Comparison of ENCODE assay signal across 10 cellular contexts in the genomic region with DNA sequence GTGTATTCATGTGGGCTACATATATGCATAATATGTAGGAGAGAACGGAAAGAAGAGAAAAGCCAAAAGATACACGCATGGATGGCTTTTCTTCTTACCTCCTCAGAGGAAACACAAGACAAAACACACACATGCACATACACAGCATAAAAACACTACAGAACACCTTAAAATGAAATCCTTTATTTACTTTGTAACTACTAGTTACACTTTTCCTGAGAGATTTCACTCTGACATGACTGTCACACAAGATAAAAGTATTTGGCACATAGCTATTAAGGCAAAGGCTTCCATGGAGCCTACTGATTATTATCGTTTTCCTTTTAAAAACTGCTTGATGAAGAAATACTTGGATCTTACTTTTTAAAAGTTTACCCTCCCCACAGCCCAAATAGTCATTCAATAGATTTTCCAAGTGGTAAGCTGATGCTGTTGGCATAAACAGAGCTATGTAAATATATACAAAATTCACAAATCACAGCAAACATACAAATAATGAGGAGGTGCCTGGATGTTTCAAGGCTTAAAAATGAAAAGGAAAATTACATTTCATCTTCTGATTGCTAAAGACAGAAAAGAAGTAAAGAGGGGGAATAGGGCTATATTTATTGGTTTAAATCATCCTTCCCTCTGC. TPM values are rescaled to one million over a fixed set of nuclear protein-coding genes. Genes with fewer than 3 reads are reported as not detected.
DNase-seq lines count a peak whose midpoint lies in the region; ATAC-seq and TF ChIP-seq lines count a peak whose summit lies in the region.
"Had no signal": no experiment of that assay in that cellular context is flagged by ENCODE, and none has a peak within 500 bp of the region (broad histone marks: within the 10 kb centered on the region; RNA-seq: fewer than 3 reads in every experiment).

No MANE protein-coding gene starts in this region.

- DNase-seq in Karpas-422 (no peak), astrocyte of the cerebellum (ENCODE audit: low read depth) (no peak), right lobe of liver (no peak), AG08395 (ENCODE audit: low spot score) (no peak), GM19238 (ENCODE audit: insufficient read length, low spot score) (no peak), LoVo (ENCODE audit: low spot score) (no peak)
- DNase-seq: NCI-H82 had no signal

- H3K4me2 ChIP-seq in Karpas-422 (ENCODE audit: low read depth, low read length, poor library complexity, severe bottlenecking), result peak overlapping the region; percentile 47

- H3K4me3 ChIP-seq in Karpas-422 (ENCODE audit: low read length) (peak overlapping the region; percentile 24; the same call in 1 of the 2 replicates), astrocyte of the cerebellum (ENCODE audit: low read depth, low read length) (peak overlapping the region; percentile 20), right lobe of liver (peak overlapping the region in 1 of 3 donors; percentile 4), subcutaneous abdominal adipose tissue (ENCODE audit: low read depth in 1 of 5, low read length in 5 of 5) (peak overlapping the region; percentile 30 to 94 (median 92))
- H3K4me3 ChIP-seq: lung had no signal

- no peak for TF ChIP-seq POLR2A in right lobe of liver (IDR thresholded peaks at IDR 0.05)

- H3K4me1 ChIP-seq in Karpas-422 (ENCODE audit: low read length) (peaks cover 52% of the 10 kb centered on the region), right lobe of liver (peaks cover 0 to 3% (median 0%) of the 10 kb centered on the region in 4 donors), subcutaneous abdominal adipose tissue (ENCODE audit: control insufficient read depth in 5 of 5, insufficient read depth in 5 of 5, low read length in 5 of 5) (peaks cover 11 to 79% (median 73%) of the 10 kb centered on the region in 5 donors)

- in situ Hi-C loops in astrocyte of the cerebellum (cut with HindIII; ENCODE audit: low sequenced_read_pairs), result loop anchor here (25.0 kb wide), 1 partner anchor 1251 kb away; no protein-coding TSS in a partner anchor

- WGBS in right lobe of liver (ENCODE audit: insufficient coverage, low coverage, low lambda C conversion rate, missing lambda C conversion rate), result 17% methylated on average over 3 of the region's 3 CpGs

- peaks cover 23% of the 10 kb centered on the region; the same call in 1 of the 2 replicates for H4K20me1 ChIP-seq in Karpas-422 (ENCODE audit: insufficient read depth, low read depth, low read length)

- H3K9ac ChIP-seq in Karpas-422 (ENCODE audit: low read length) (no peak overlapping the region), subcutaneous abdominal adipose tissue (ENCODE audit: low read length in 5 of 5) (peak overlapping the region; percentile 39 to 97 (median 71))

- no peaks in the 10 kb centered on the region; the same call in 1 of the 2 replicates for H3K36me3 ChIP-seq in Karpas-422 (ENCODE audit: insufficient read depth, low read length)
- no peaks in the 10 kb centered on the region for H3K36me3 ChIP-seq in right lobe of liver
- H3K36me3 ChIP-seq in subcutaneous abdominal adipose tissue (ENCODE audit: control insufficient read depth in 5 of 5, insufficient read depth in 5 of 5, low read length in 5 of 5), result peaks cover 0 to 4% (median 0%) of the 10 kb centered on the region in 5 donors

- H3K9me3 ChIP-seq in Karpas-422 (ENCODE audit: low read length) (no peaks in the 10 kb centered on the region), right lobe of liver (no peaks in the 10 kb centered on the region), subcutaneous abdominal adipose tissue (ENCODE audit: control insufficient read depth in 5 of 5, low read length in 5 of 5) (no peaks in the 10 kb centered on the region)

- H3K27me3 ChIP-seq in Karpas-422 (ENCODE audit: low read length) (no peaks in the 10 kb centered on the region), right lobe of liver (peaks cover 0 to 4% of the 10 kb centered on the region in 2 donors), subcutaneous abdominal adipose tissue (ENCODE audit: control insufficient read depth in 5 of 5, insufficient read depth in 4 of 5, low read length in 5 of 5) (no peaks in the 10 kb centered on the region)

- H3K79me2 ChIP-seq in Karpas-422 (ENCODE audit: low read length), result peaks cover 12% of the 10 kb centered on the region; the same call in 1 of the 2 replicates

- H3K27ac ChIP-seq in Karpas-422 (ENCODE audit: low read length), result no peak overlapping the region
- peak overlapping the region in 2 of 3 donors; percentile 33 to 62 for H3K27ac ChIP-seq in right lobe of liver
- H3K27ac ChIP-seq in subcutaneous abdominal adipose tissue (ENCODE audit: low read depth, low read length), result peak overlapping the region; percentile 98

- ATAC-seq in right lobe of liver, result no peak
- ATAC-seq in HG02970 (IDR thresholded peaks at IDR 0.05; ENCODE audit: low FRiP score, unreplicated experiment), result no peak

- intact Hi-C loops in right lobe of liver (cut with DNase I), result no loop called here

- H2AFZ ChIP-seq in Karpas-422 (ENCODE audit: low read length), result no peak overlapping the region

- no peaks in the 10 kb centered on the region for H3K9me2 ChIP-seq in Karpas-422 (replicated peaks; ENCODE audit: insufficient read depth, low read length)

- no peak for TF ChIP-seq CTCF in astrocyte of the cerebellum (IDR thresholded peaks at IDR 0.05; ENCODE audit: low read depth, low read length, missing control alignments)
- TF ChIP-seq CTCF in right lobe of liver (IDR thresholded peaks at IDR 0.05), result no peak

RNA-seq across cellular contexts. Expression of a gene that starts 8.6 kb away (rescaled TPM):
- 15.3 and 29.4 TPM in 2 replicates for total RNA-seq in Karpas-422 (2014; rRNA removed; shearing (Covaris generic); ENCODE audit: low replicate concordance)
- total RNA-seq in right lobe of liver, result 10 to 100 TPM; 13.5 to 35.9 (median 21.7) TPM
